Comparison of ENCODE assay signal across 18 cellular contexts in the genomic region with DNA sequence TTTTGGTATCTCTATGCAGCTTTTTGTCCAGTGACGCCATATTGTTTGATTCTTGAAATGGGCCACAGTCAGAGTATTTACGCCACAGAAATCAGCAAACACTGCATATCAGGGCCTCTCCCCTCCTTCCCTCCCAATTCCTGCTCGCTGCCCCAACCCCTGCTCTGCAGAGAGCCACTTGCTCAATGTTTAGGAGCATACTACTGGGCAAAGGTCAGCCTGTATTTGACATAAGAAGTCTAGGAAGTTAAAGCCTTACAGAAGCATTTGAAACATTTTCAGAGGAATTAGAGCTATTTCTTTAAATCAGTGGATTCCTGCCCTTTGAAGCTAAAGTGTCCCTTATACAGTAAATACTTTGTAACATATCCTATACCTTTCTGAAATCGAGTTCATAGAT. TPM values are rescaled to one million over a fixed set of nuclear protein-coding genes. Genes with fewer than 3 reads are reported as not detected.
A peak's percentile ranks its signal among the peaks of the same experiment; 100 is the strongest.
DNase-seq lines count a peak whose midpoint lies in the region; ATAC-seq, FAIRE-seq and TF ChIP-seq lines count a peak whose summit lies in the region.
"Had no signal": no experiment of that assay in that cellular context is flagged by ENCODE, and none has a peak within 500 bp of the region (broad histone marks: within the 10 kb centered on the region; RNA-seq: fewer than 3 reads in every experiment).

No MANE protein-coding gene starts in this region.

- H2AK5ac ChIP-seq in mesenchymal stem cell (ENCODE audit: low read length, severe bottlenecking) (no peak overlapping the region), neuronal stem cell (ENCODE audit: low read depth, low read length) (no peak overlapping the region)

- no peaks in the 10 kb centered on the region for H4K20me1 ChIP-seq in hepatocyte (ENCODE audit: insufficient read depth, poor library complexity, severe bottlenecking)
- H4K20me1 ChIP-seq: BLaER1 had no signal

- H3K79me2 ChIP-seq in hepatocyte, result no peaks in the 10 kb centered on the region

- no peak overlapping the region for H3K9ac ChIP-seq in mesenchymal stem cell (ENCODE audit: low read length)
- no peak overlapping the region for H3K9ac ChIP-seq in neuronal stem cell (ENCODE audit: low read depth, low read length, poor library complexity)
- H3K9ac ChIP-seq: BLaER1 had no signal

- ATAC-seq in A549 (no peak), HG02623 (IDR thresholded peaks at IDR 0.05; ENCODE audit: unreplicated experiment) (no peak), GM18517 (IDR thresholded peaks at IDR 0.05; ENCODE audit: unreplicated experiment) (no peak)
- ATAC-seq: GM12878, HCT116, K562 had no signal

- TF ChIP-seq CTCF in A549 (IDR thresholded peaks at IDR 0.05), result no peak
- TF ChIP-seq CTCF in hepatocyte (IDR thresholded peaks at IDR 0.05; ENCODE audit: poor library complexity), result no peak

- H3K23ac ChIP-seq in mesenchymal stem cell (ENCODE audit: low read length in 2 of 2) (no peak overlapping the region), neuronal stem cell (ENCODE audit: low read depth, low read length, poor library complexity) (no peak overlapping the region)

- H4K8ac ChIP-seq in mesenchymal stem cell (ENCODE audit: low read length), result peak overlapping the region; percentile 87
- no peak overlapping the region for H4K8ac ChIP-seq in neuronal stem cell (ENCODE audit: low read depth, low read length)

- DNase-seq in A549 (ENCODE audit: low read depth in 1 of 2, low spot score in 1 of 2) (no peak), hepatocyte (ENCODE audit: low spot score) (peak; percentile 35), mesenchymal stem cell (no peak), neuronal stem cell (ENCODE audit: low spot score) (no peak), NCI-H2107 treated with DMSO at 0.1 percent for 48 hours (lab: John Stamatoyannopoulos, UW; ENCODE audit: unreplicated experiment) (no peak), DMS79 (lab: John Stamatoyannopoulos, UW) (no peak)
- DNase-seq: AML-193; CD8-positive, alpha-beta memory T cell; DMS53 had no signal

- no peaks in the 10 kb centered on the region for H3K27me3 ChIP-seq in hepatocyte
- H3K27me3 ChIP-seq in mesenchymal stem cell (ENCODE audit: control insufficient read depth in 1 of 2, insufficient read depth in 1 of 2, low read length in 2 of 2), result no peaks in the 10 kb centered on the region
- no peaks in the 10 kb centered on the region for H3K27me3 ChIP-seq in neuronal stem cell (ENCODE audit: control insufficient read depth in 3 of 3, insufficient read depth in 3 of 3, low read depth in 1 of 3, low read length in 3 of 3)
- H3K27me3 ChIP-seq: BLaER1 had no signal

- no peaks in the 10 kb centered on the region for H3K9me2 ChIP-seq in hepatocyte (replicated peaks; ENCODE audit: insufficient read depth)

- TF ChIP-seq POLR2A in A549 (IDR thresholded peaks at IDR 0.05; ENCODE audit: low read length), result no peak

- WGBS in A549 (ENCODE audit: missing lambda C conversion rate), result 68% methylated on average over 4 of the region's 4 CpGs
- 45% methylated on average over 4 of the region's 4 CpGs for WGBS in hepatocyte (ENCODE audit: low lambda C conversion rate, missing lambda C conversion rate)
- 85% methylated on average over 2 of the region's 4 CpGs for WGBS in mesenchymal stem cell
- no CpG with 5 or more reads among the region's 4 CpGs for WGBS in neuronal stem cell (ENCODE audit: extremely low coverage in 2 of 2, insufficient read length in 2 of 2, insufficient replicate concordance in 1 of 2), 2 donors

- CTCF ChIA-PET in A549 (lab: Yijun Ruan, JAX), result interaction anchor here (0.5 kb wide), 1 partner anchor 33 kb away, joined by 6 read pairs; no protein-coding TSS in a partner anchor

- H2BK12ac ChIP-seq in mesenchymal stem cell (ENCODE audit: low read length in 2 of 2) (no peak overlapping the region), neuronal stem cell (ENCODE audit: low read length) (no peak overlapping the region)

- no peak overlapping the region for H2AFZ ChIP-seq in hepatocyte
- H2AFZ ChIP-seq in mesenchymal stem cell (ENCODE audit: low read depth, low read length), result no peak overlapping the region
- H2AFZ ChIP-seq in neuronal stem cell (ENCODE audit: low read length), result peak overlapping the region; percentile 24

- H3K36me3 ChIP-seq in hepatocyte (replicated peaks; ENCODE audit: insufficient read depth, low read depth), result no peaks in the 10 kb centered on the region
- H3K36me3 ChIP-seq in mesenchymal stem cell (ENCODE audit: control insufficient read depth in 1 of 2, insufficient read depth in 2 of 2, low read depth in 1 of 2, low read length in 2 of 2), result no peaks in the 10 kb centered on the region
- H3K36me3 ChIP-seq in neuronal stem cell (replicated peaks in 1 of 2; ENCODE audit: control insufficient read depth in 2 of 2, insufficient read depth in 2 of 2, low read length in 2 of 2), result no peaks in the 10 kb centered on the region
- H3K36me3 ChIP-seq: BLaER1 had no signal

- no peak overlapping the region for H3K4ac ChIP-seq in mesenchymal stem cell (ENCODE audit: low read depth in 1 of 2, low read length in 2 of 2)
- no peak overlapping the region for H3K4ac ChIP-seq in neuronal stem cell (ENCODE audit: low read length)

- no peak overlapping the region for H2BK120ac ChIP-seq in mesenchymal stem cell (ENCODE audit: low read depth, low read length)
- no peak overlapping the region for H2BK120ac ChIP-seq in neuronal stem cell (ENCODE audit: low read depth, low read length)

- H3K18ac ChIP-seq in mesenchymal stem cell (ENCODE audit: low read depth in 1 of 2, low read length in 2 of 2) (no peak overlapping the region), neuronal stem cell (ENCODE audit: low read length) (no peak overlapping the region)

- no peak overlapping the region for H3K4me3 ChIP-seq in A549
- H3K4me3 ChIP-seq in hepatocyte, result no peak overlapping the region
- H3K4me3 ChIP-seq in mesenchymal stem cell (ENCODE audit: insufficient read depth in 1 of 2, low read depth in 1 of 2, low read length in 2 of 2), result no peak overlapping the region
- H3K4me3 ChIP-seq in neuronal stem cell (ENCODE audit: low read length in 2 of 2), result no peak overlapping the region
- H3K4me3 ChIP-seq: BLaER1, GM12878, K562 had no signal

- FAIRE-seq in A549 (lab: Jason Lieb, UNC), result no peak
- FAIRE-seq: GM12878, H54, K562 had no signal

- H2BK5ac ChIP-seq in mesenchymal stem cell (ENCODE audit: low read depth, low read length, poor library complexity, severe bottlenecking), result no peak overlapping the region
- no peak overlapping the region for H2BK5ac ChIP-seq in neuronal stem cell (ENCODE audit: low read length)

- H2BK15ac ChIP-seq in mesenchymal stem cell (ENCODE audit: low read depth, poor library complexity, severe bottlenecking) (no peak overlapping the region), neuronal stem cell (ENCODE audit: low read length) (no peak overlapping the region)

- H3K9me3 ChIP-seq in A549 (peaks cover 4% of the 10 kb centered on the region; the same call in 1 of the 3 replicates), hepatocyte (ENCODE audit: low read depth) (no peaks in the 10 kb centered on the region), mesenchymal stem cell (ENCODE audit: control insufficient read depth, low read length) (no peaks in the 10 kb centered on the region), neuronal stem cell (replicated peaks in 1 of 2; ENCODE audit: control insufficient read depth in 2 of 2, insufficient read depth in 1 of 2, low read depth in 1 of 2, low read length in 2 of 2) (peaks cover 0 to 7% of the 10 kb centered on the region in 2 donors)
- H3K9me3 ChIP-seq: BLaER1 had no signal

- TF ChIP-seq RAD21 in A549 (conservative IDR thresholded peaks at IDR 0.05 in 1 of 2, IDR thresholded peaks at IDR 0.05 in 1 of 2), result no peak

- H3K27ac ChIP-seq in A549, result peak overlapping the region; percentile 7 to 12; a peak in 3 of 6 replicates
- H3K27ac ChIP-seq in hepatocyte, result peak overlapping the region; percentile 87
- H3K27ac ChIP-seq in mesenchymal stem cell (ENCODE audit: low read length, poor library complexity, severe bottlenecking), result no peak overlapping the region
- no peak overlapping the region for H3K27ac ChIP-seq in neuronal stem cell (replicated peaks; ENCODE audit: low read length)
- H3K27ac ChIP-seq: 22Rv1, BLaER1, HL-60 had no signal

- no peak for TF ChIP-seq EP300 in A549 (IDR thresholded peaks at IDR 0.05)

- POLR2A ChIA-PET in A549 (lab: Yijun Ruan, JAX), result interaction anchor here (2.0 kb wide), 1 partner anchor 17 kb away, joined by 15 read pairs; the partner anchor contains the start of gene RARB

- H3K79me1 ChIP-seq in mesenchymal stem cell (replicated peaks; ENCODE audit: low read length, poor library complexity, severe bottlenecking) (no peaks in the 10 kb centered on the region), neuronal stem cell (ENCODE audit: low read depth, low read length) (no peaks in the 10 kb centered on the region)

- H3K14ac ChIP-seq in mesenchymal stem cell (ENCODE audit: low read length in 2 of 2), result no peak overlapping the region
- no peak overlapping the region for H3K14ac ChIP-seq in neuronal stem cell (ENCODE audit: low read length)

- H3K4me1 ChIP-seq in A549 (peaks cover 26% of the 10 kb centered on the region), hepatocyte (ENCODE audit: insufficient read depth) (peaks cover 20% of the 10 kb centered on the region), mesenchymal stem cell (ENCODE audit: control insufficient read depth, insufficient read depth, low read depth, low read length) (no peaks in the 10 kb centered on the region), neuronal stem cell (ENCODE audit: control insufficient read depth in 2 of 2, insufficient read depth in 1 of 2, low read depth in 1 of 2, low read length in 2 of 2) (no peaks in the 10 kb centered on the region)
- H3K4me1 ChIP-seq: BLaER1 had no signal

- H3K4me2 ChIP-seq in A549 (peak overlapping the region; percentile 19), hepatocyte (peak overlapping the region; percentile 15), mesenchymal stem cell (ENCODE audit: low read length, poor library complexity, severe bottlenecking) (no peak overlapping the region), neuronal stem cell (ENCODE audit: insufficient read depth, low read length, poor library complexity, severe bottlenecking) (no peak overlapping the region)
- H3K4me2 ChIP-seq: BLaER1 had no signal

- H4K91ac ChIP-seq in mesenchymal stem cell (ENCODE audit: low read length) (no peak overlapping the region), neuronal stem cell (ENCODE audit: low read depth, low read length, poor library complexity) (no peak overlapping the region)

TF ChIP-seq in A549, 52 proteins besides CTCF, POLR2A, EP300 and RAD21 (continues in another document):
- TF ChIP-seq KDM5A (IDR thresholded peaks at IDR 0.05) (no peak), FOSL2 (IDR thresholded peaks at IDR 0.05) (no peak), FOSL2 (CRISPR knock-in tag; IDR thresholded peaks at IDR 0.05) (no peak)

RNA-seq across cellular contexts. Expression of gene RARB, which starts 17.4 kb away (rescaled TPM):
- polyA plus RNA-seq in A549 (2011; rRNA removed), result 30.8 and 31.9 TPM in 2 replicates
- 7.7 and 10.3 TPM in 2 replicates for polyA plus RNA-seq in A549 (2012; cell fraction: cytosol; rRNA removed)
- polyA plus RNA-seq in A549 (2012; cell fraction: nucleus; rRNA removed), result 4.9 and 10.2 TPM in 2 replicates
- 22.3 to 27.4 TPM (median 24.5 TPM) in 3 replicates for polyA plus RNA-seq in A549 (2017; fragmentation: RNase III; extraction: RNeasy Plus Mini Kit Qiagen cat#74134 plus additional on column Dnase treatment)
- polyA minus RNA-seq in A549 (2011; rRNA and poly(A)+ RNA removed), result 68.1 and 68.7 TPM in 2 replicates
- total RNA-seq in hepatocyte, result 30.7 and 33.0 TPM in 2 replicates
- polyA plus RNA-seq in hepatocyte, result 20.2 and 22.2 TPM in 2 replicates
- 1.1 TPM for polyA plus RNA-seq in mesenchymal stem cell (2013, experiment 1 of 2)
- polyA plus RNA-seq in mesenchymal stem cell (2013, experiment 2 of 2), result 1.2 TPM
- polyA plus RNA-seq in neuronal stem cell (2013, experiment 1 of 2), result 0.96 TPM
- 1.00 TPM for polyA plus RNA-seq in neuronal stem cell (2013, experiment 2 of 2)
- total RNA-seq: CD8-positive, alpha-beta memory T cell; GM12878 had no signal
- polyA plus RNA-seq: CD8-positive, alpha-beta memory T cell had no signal

Comparison
In these comparisons a context has a peak if more than half of its experiments do, and no peak if none do; other contexts are left out.
1. H3K27ac ChIP-seq: peak in A549 (2 of 2) and hepatocyte (single experiment); none in mesenchymal stem cell (single experiment) and neuronal stem cell (single experiment).
2. H3K4me2 ChIP-seq: peak in A549 (single experiment) and hepatocyte (single experiment); none in mesenchymal stem cell (single experiment) and neuronal stem cell (single experiment).